Comparison of ENCODE assay signal across 8 cellular contexts in genomic region chr21:34885636-34886553, GRCh38.
DNase-seq lines count a peak whose midpoint lies in the region; ATAC-seq and TF ChIP-seq lines count a peak whose summit lies in the region.

No MANE protein-coding gene starts in this region.

- H3K4me1 ChIP-seq in PC-3 (ENCODE audit: insufficient read depth, low read length): peaks cover 38% of the 10 kb centered on the region

- BruUV-seq in PC-3 (replicated peaks; lab: Mats Ljungman, UMichigan): TSS peak; percentile 10

- no peak overlapping the region for H2AFZ ChIP-seq in PC-3 (ENCODE audit: low read length)

- POLR2A ChIA-PET in PC-3 (lab: Charles Lee; ENCODE audit: unreplicated experiment): interaction anchor here (0.5 to 0.9 kb wide), 6 partner anchors 32 to 626 kb away, joined by 3 to 10 read pairs (median 6); no protein-coding TSS in a partner anchor

- no peak for ATAC-seq in PC-3
- ATAC-seq in naive B cell (ENCODE audit: low read depth in 2 of 2): no peak

- H3K9me2 ChIP-seq in PC-3 (replicated peaks; ENCODE audit: low read length): no peaks in the 10 kb centered on the region

- no peaks in the 10 kb centered on the region for H3K27me3 Mint-ChIP-seq in naive B cell

- H3K27ac ChIP-seq in PC-3 (ENCODE audit: low read length) (peak overlapping the region; percentile 97), coronary artery (peak overlapping the region; percentile 61 to 94)

- H3K27ac Mint-ChIP-seq in naive B cell: peak overlapping the region; percentile 54 to 97 (median 80)

- H4K20me1 ChIP-seq in PC-3 (ENCODE audit: low read length): peaks cover 62% of the 10 kb centered on the region

- H3K4me2 ChIP-seq in PC-3 (ENCODE audit: low read length): peak overlapping the region; percentile 92

- H3K36me3 Mint-ChIP-seq in naive B cell: peaks cover 0 to 6% of the 10 kb centered on the region in 2 donors

- H3K79me2 ChIP-seq in PC-3 (ENCODE audit: low read length): peaks cover 93% of the 10 kb centered on the region

- H3K9ac ChIP-seq in PC-3 (ENCODE audit: low read length): peak overlapping the region; percentile 87

- peaks cover 25% of the 10 kb centered on the region for H3F3A ChIP-seq in PC-3 (ENCODE audit: low read length, unreplicated experiment)

- CTCF ChIA-PET in PC-3 (lab: Charles Lee): interaction anchor here (0.6 to 2.7 kb wide), 3 partner anchors 139 to 626 kb away, joined by 3 to 10 read pairs (median 7); no protein-coding TSS in a partner anchor

- H3K27me3 ChIP-seq in PC-3 (ENCODE audit: low read length): no peaks in the 10 kb centered on the region

- TF ChIP-seq CTCF in GM12864 (IDR thresholded peaks at IDR 0.05; ENCODE audit: low read depth, low read length, missing control alignments) (no peak), PC-3 (conservative IDR thresholded peaks at IDR 0.05; ENCODE audit: low read depth, low read length) (no peak), coronary artery (IDR thresholded peaks at IDR 0.05) (no peak)

- H3K4me1 Mint-ChIP-seq in naive B cell: peaks cover 34 to 65% (median 55%) of the 10 kb centered on the region in 3 donors

- H3K9me3 ChIP-seq in PC-3 (ENCODE audit: low read length): no peaks in the 10 kb centered on the region

- peak overlapping the region; percentile 61 for H3K4me3 ChIP-seq in GM12864 (ENCODE audit: low read depth, low read length)
- H3K4me3 ChIP-seq in PC-3 (ENCODE audit: low read length): peak overlapping the region; percentile 95
- peak overlapping the region; percentile 85 for H3K4me3 ChIP-seq in coronary artery

- H3K36me3 ChIP-seq in PC-3 (ENCODE audit: low read depth, low read length): peaks cover 43% of the 10 kb centered on the region

- H3K9me3 Mint-ChIP-seq in naive B cell: no peaks in the 10 kb centered on the region

- no peak for DNase-seq in GM12864 (ENCODE audit: low read depth)
- DNase-seq in PC-3: peak; percentile 42
- no peak for DNase-seq in coronary artery (ENCODE audit: low spot score)
- DNase-seq in naive B cell: no peak
- no peak for DNase-seq in germinal center (ENCODE audit: low spot score)
- no peak for DNase-seq in posterior vena cava (ENCODE audit: low spot score)
- DNase-seq in NCI-H446 (lab: John Stamatoyannopoulos, UW): no peak
- no peak for DNase-seq in KG1 (lab: John Stamatoyannopoulos, UW)

- intact Hi-C loops in PC-3 (cut with micrococcal nuclease): loop anchor here (10.0 kb wide), 2 partner anchors 1049 to 1139 kb away; no protein-coding TSS in a partner anchor
- intact Hi-C loops in posterior vena cava (cut with DNase I): no loop called here

- peak overlapping the region; percentile 77 to 99 (median 92) for H3K4me3 Mint-ChIP-seq in naive B cell
